24 cellular contexts compared by ENCODE assay signal in genomic region chr5:106649031-106649430, GRCh38.
"Had no signal": no experiment of that assay in that cellular context is flagged by ENCODE, and none has a peak within 500 bp of the region (broad histone marks: within the 10 kb centered on the region; RNA-seq: fewer than 3 reads in every experiment).

No MANE protein-coding gene starts in this region.

- DNase-seq: cerebellar nuclear complex; dermis blood vessel endothelial cell; erythroblast; foreskin keratinocyte; glutamatergic neuron; kidney; left cardiac atrium; left ventricle myocardium inferior; mesendoderm; naive B cell; occipital lobe; pancreas; psoas muscle; sigmoid colon; stimulated activated CD4-positive, alpha-beta T cell treated with anti-CD3 and anti-CD28 coated beads, Interleukin-12 subunit alpha, Interleukin-12 subunit beta, amount 100 ng/mL, for 4 hours; stimulated activated CD4-positive, alpha-beta T cell treated with anti-CD3 and anti-CD28 coated beads, Interleukin-2, amount 100 ng/mL, for 48 hours; stimulated activated naive CD4-positive, alpha-beta T cell treated with Interleukin-2 at 50 U/mL for 16 hours; trophoblast cell had no signal

- H3K27ac ChIP-seq: foreskin keratinocyte, left ventricle myocardium inferior, pancreas, psoas muscle, sigmoid colon, skin epidermis had no signal

- H3K27ac Mint-ChIP-seq: naive B cell, nephron had no signal

- H3K36me3 ChIP-seq: left ventricle myocardium inferior, pancreas, sigmoid colon had no signal

- FAIRE-seq: colon, endothelial cell of umbilical vein, kidney, urothelium cell line had no signal

- H3K4me3 ChIP-seq: left ventricle myocardium inferior, lung, pancreas, psoas muscle, sigmoid colon, skin epidermis had no signal

- H3K27me3 Mint-ChIP-seq: naive B cell had no signal

- H3K4me1 ChIP-seq: foreskin keratinocyte, left ventricle myocardium inferior, pancreas, psoas muscle, sigmoid colon had no signal

- H3K36me3 Mint-ChIP-seq: naive B cell had no signal

- ATAC-seq: foreskin keratinocyte, left cardiac atrium, pancreas, psoas muscle had no signal

- H3K9me3 ChIP-seq: pancreas, psoas muscle, sigmoid colon had no signal

- H3K4me1 Mint-ChIP-seq: naive B cell, nephron had no signal

- H3K27me3 ChIP-seq: foreskin keratinocyte, pancreas, sigmoid colon had no signal

- H3K4me3 Mint-ChIP-seq: naive B cell, nephron had no signal
